ENCODE assay signal across 21 cellular contexts in genomic region chrX:148902581-148902980, GRCh38.
DNase-seq lines count a peak whose midpoint lies in the region; ATAC-seq and TF ChIP-seq lines count a peak whose summit lies in the region.
"Had no signal": no experiment of that assay in that cellular context is flagged by ENCODE, and none has a peak within 500 bp of the region (broad histone marks: within the 10 kb centered on the region; RNA-seq: fewer than 3 reads in every experiment).

No MANE protein-coding gene starts in this region.

- H3K4me3 Mint-ChIP-seq in progenitor cell of endocrine pancreas (ENCODE audit: low read depth) = no peak overlapping the region
- H3K4me3 Mint-ChIP-seq: B cell; CD4-positive, alpha-beta T cell; CD8-positive, alpha-beta T cell had no signal

- no peak for TF ChIP-seq RAD21 in neural cell (conservative IDR thresholded peaks at IDR 0.05)

- no peaks in the 10 kb centered on the region for H3K9me3 ChIP-seq in neural cell (ENCODE audit: low read length)
- H3K9me3 ChIP-seq: A549, Caco-2 had no signal

- H3K27ac Mint-ChIP-seq in progenitor cell of endocrine pancreas = no peak overlapping the region
- H3K27ac Mint-ChIP-seq: B cell; CD4-positive, alpha-beta T cell; CD8-positive, alpha-beta T cell had no signal

- ATAC-seq in HG03039 (IDR thresholded peaks at IDR 0.05; ENCODE audit: unreplicated experiment) = no peak
- ATAC-seq: A549; CD8-positive, alpha-beta T cell; GM12878 had no signal

- H3K4me2 ChIP-seq in neural cell (ENCODE audit: low read length) = no peak overlapping the region
- H3K4me2 ChIP-seq: A549; BLaER1 treated with 17β-estradiol and CSF1 and Interleukin-3, amounts not matched to agents 10 nM and 100 nM had no signal

- H3K9ac ChIP-seq in neural cell (ENCODE audit: low read length) = no peak overlapping the region
- H3K9ac ChIP-seq: BLaER1 treated with 17β-estradiol and CSF1 and Interleukin-3, amounts not matched to agents 10 nM and 100 nM had no signal

- H3K27me3 Mint-ChIP-seq in progenitor cell of endocrine pancreas = no peaks in the 10 kb centered on the region
- H3K27me3 Mint-ChIP-seq: B cell; CD4-positive, alpha-beta T cell had no signal

- H3K9me2 ChIP-seq in neural cell (ENCODE audit: insufficient read depth, low read length) = no peaks in the 10 kb centered on the region

- no peak for TF ChIP-seq EP300 in neural cell (conservative IDR thresholded peaks at IDR 0.05; ENCODE audit: poor library complexity, severe bottlenecking)

- in situ Hi-C loops in G401 (cut with HindIII; ENCODE audit: low sequenced_read_pairs) = no loop called here

- no peak overlapping the region for H3K4me3 ChIP-seq in neural cell (ENCODE audit: low read length)
- H3K4me3 ChIP-seq: A549; BLaER1 treated with 17β-estradiol and CSF1 and Interleukin-3, amounts not matched to agents 10 nM and 100 nM; GM12878 had no signal

- H3K9me3 Mint-ChIP-seq in progenitor cell of endocrine pancreas (ENCODE audit: low read depth) = peaks cover 12% of the 10 kb centered on the region
- H3K9me3 Mint-ChIP-seq: CD4-positive, alpha-beta T cell; CD8-positive, alpha-beta T cell had no signal

- H3K79me2 ChIP-seq in neural cell (replicated peaks; ENCODE audit: insufficient read depth, low read length) = no peaks in the 10 kb centered on the region

- no peak for TF ChIP-seq CTCF in neural cell (IDR thresholded peaks at IDR 0.05; ENCODE audit: poor library complexity, severe bottlenecking)
- TF ChIP-seq CTCF in progenitor cell of endocrine pancreas (IDR thresholded peaks at IDR 0.05; ENCODE audit: unreplicated experiment) = no peak

- H4K20me1 ChIP-seq in neural cell (ENCODE audit: insufficient read depth) = no peaks in the 10 kb centered on the region
- H4K20me1 ChIP-seq: BLaER1 treated with 17β-estradiol and CSF1 and Interleukin-3, amounts not matched to agents 10 nM and 100 nM had no signal

- no peak overlapping the region for H2AFZ ChIP-seq in neural cell (ENCODE audit: low read depth, low read length)

- H3K36me3 Mint-ChIP-seq in progenitor cell of endocrine pancreas (ENCODE audit: insufficient read depth) = no peaks in the 10 kb centered on the region
- H3K36me3 Mint-ChIP-seq: CD8-positive, alpha-beta T cell had no signal

- H3K4me1 Mint-ChIP-seq in progenitor cell of endocrine pancreas (ENCODE audit: low read depth) = no peaks in the 10 kb centered on the region
- H3K4me1 Mint-ChIP-seq: B cell had no signal

- H3K36me3 ChIP-seq in neural cell (ENCODE audit: insufficient read depth, low read length) = no peaks in the 10 kb centered on the region

- H3K27ac ChIP-seq in neural cell (ENCODE audit: low read length) = peak overlapping the region; percentile 52
- H3K27ac ChIP-seq: 22Rv1; A549; BLaER1 treated with 17β-estradiol and CSF1 and Interleukin-3, amounts not matched to agents 10 nM and 100 nM; C4-2B had no signal

- H3F3A ChIP-seq in neural cell (ENCODE audit: insufficient read depth, low read length, poor library complexity, severe bottlenecking) = no peaks in the 10 kb centered on the region

- no peaks in the 10 kb centered on the region for H3K27me3 ChIP-seq in neural cell (ENCODE audit: insufficient read depth, low read depth, low read length)
- H3K27me3 ChIP-seq: BLaER1 treated with 17β-estradiol and CSF1 and Interleukin-3, amounts not matched to agents 10 nM and 100 nM had no signal

- peak; percentile 78 for DNase-seq in G401 (ENCODE audit: low spot score)
- peak; percentile 27 for DNase-seq in NCI-H1694 treated with DMSO at 0.1 percent for 48 hours (lab: John Stamatoyannopoulos, UW)
- DNase-seq in cerebellar cortex (ENCODE audit: low spot score) = peak; percentile 75
- DNase-seq in progenitor cell of endocrine pancreas (ENCODE audit: low spot score, unreplicated experiment) = no peak
- no peak for DNase-seq in kidney tubule cell (ENCODE audit: low spot score)
- DNase-seq in NCI-H748 treated with DMSO at 0.1 percent for 48 hours (lab: John Stamatoyannopoulos, UW) = no peak
- DNase-seq: AML-193; Caco-2; Calu3; CD4-positive, alpha-beta T cell; CD8-positive, alpha-beta T cell; DMS79 treated with DMSO at 0.1 percent for 48 hours; GDM1 had no signal

TF ChIP-seq in neural cell, 6 proteins besides CTCF, POLR2A, EP300 and RAD21:
- TF ChIP-seq MXI1 (conservative IDR thresholded peaks at IDR 0.05; ENCODE audit: poor library complexity, severe bottlenecking) (no peak), REST (IDR thresholded peaks at IDR 0.05; ENCODE audit: borderline replicate concordance) (no peak), POLR2AphosphoS5 (IDR thresholded peaks at IDR 0.05) (no peak), SMC3 (conservative IDR thresholded peaks at IDR 0.05; ENCODE audit: poor library complexity) (no peak), TAF1 (IDR thresholded peaks at IDR 0.05; ENCODE audit: low read depth) (no peak), EZH2 (IDR thresholded peaks at IDR 0.05; ENCODE audit: borderline replicate concordance, insufficient read depth, low read length, poor library complexity, severe bottlenecking) (no peak)

Comparison
In these comparisons a context has a peak if more than half of its experiments do, and no peak if none do; other contexts are left out.
1. DNase-seq: peak in G401 (single experiment), NCI-H1694 treated with DMSO at 0.1 percent for 48 hours (single experiment) and cerebellar cortex (single experiment); none in progenitor cell of endocrine pancreas (single experiment), kidney tubule cell (single experiment) and NCI-H748 treated with DMSO at 0.1 percent for 48 hours (single experiment).